ENCODE assay signal across 13 cellular contexts in the genomic region with DNA sequence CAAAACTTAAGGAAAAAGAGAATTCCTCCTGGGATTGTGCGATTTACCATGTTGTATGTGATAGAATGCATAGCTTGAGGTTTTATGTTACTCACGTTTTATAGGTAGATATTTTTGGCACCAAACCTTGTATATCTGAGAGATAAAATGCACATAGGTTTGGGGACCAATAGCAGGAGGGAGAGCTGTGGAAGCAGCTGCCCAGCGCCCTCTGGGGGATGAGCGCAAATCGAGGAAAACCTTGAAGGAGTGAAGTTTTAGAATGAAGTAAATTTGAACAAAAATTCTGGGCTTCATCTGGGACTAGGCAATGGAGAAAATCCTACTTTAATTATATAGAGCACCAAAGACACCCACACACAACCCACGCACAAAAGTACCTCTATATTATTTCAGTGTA.
DNase-seq lines count a peak whose midpoint lies in the region; ATAC-seq and TF ChIP-seq lines count a peak whose summit lies in the region.
"Had no signal": no experiment of that assay in that cellular context is flagged by ENCODE, and none has a peak within 500 bp of the region (broad histone marks: within the 10 kb centered on the region; RNA-seq: fewer than 3 reads in every experiment).

No MANE protein-coding gene starts in this region.

- DNase-seq in DMS53 treated with DMSO at 0.1 percent for 48 hours (lab: John Stamatoyannopoulos, UW; ENCODE audit: unreplicated experiment) (peak; percentile 1), H9 (no peak), SHP77 (lab: John Stamatoyannopoulos, UW) (peak; percentile 13 to 16), left lung (no peak), DMS153 treated with DMSO at 0.1 percent for 48 hours (lab: John Stamatoyannopoulos, UW; ENCODE audit: unreplicated experiment) (no peak), NCI-H226 (no peak)
- DNase-seq: activated T-cell treated with anti-CD3 and anti-CD28 coated beads, Interleukin-2, amount 50 U/mL, for 48 hours; IMR-90 had no signal

- intact Hi-C loops in left lung (cut with DNase I), result no loop called here

- ATAC-seq in left lung, result peak; percentile 30
- ATAC-seq in GM18870 (IDR thresholded peaks at IDR 0.05; ENCODE audit: unreplicated experiment), result no peak
- no peak for ATAC-seq in GM21825 (IDR thresholded peaks at IDR 0.05; ENCODE audit: unreplicated experiment)
- ATAC-seq: right cardiac atrium; stimulated activated memory B cell treated with anti-CD40 and anti-IgM and Interleukin-4, amounts not matched to agents 10 μg/mL and 1 μg/mL and 100 μg/mL, for 72 hours had no signal

- no peak overlapping the region for H2BK12ac ChIP-seq in H9 (ENCODE audit: insufficient read length, low read depth, low read length)

- no peak overlapping the region for H3K18ac ChIP-seq in H9 (ENCODE audit: insufficient read length, low read depth, low read length)

- TF ChIP-seq CTCF in H9 (conservative IDR thresholded peaks at IDR 0.05), result peak; percentile 81
- no peak for TF ChIP-seq CTCF in left lung (IDR thresholded peaks at IDR 0.05)

- H3K27me3 ChIP-seq in H9 (ENCODE audit: insufficient read depth, low read length) (no peaks in the 10 kb centered on the region), left lung (no peaks in the 10 kb centered on the region)
- H3K27me3 ChIP-seq: SJSA1 had no signal

- H3K9me3 Mint-ChIP-seq in H9, result no peaks in the 10 kb centered on the region
- H3K9me3 Mint-ChIP-seq: stimulated activated memory B cell treated with anti-CD40 and anti-IgM and Interleukin-4, amounts not matched to agents 10 μg/mL and 1 μg/mL and 100 μg/mL, for 72 hours had no signal

- no peak overlapping the region for H2AK5ac ChIP-seq in H9 (ENCODE audit: insufficient read length, low read length)

- no peak overlapping the region for H3K14ac ChIP-seq in H9 (ENCODE audit: insufficient read depth, low read length)

- no peak overlapping the region for H3K23ac ChIP-seq in H9 (ENCODE audit: insufficient read length, low read depth, low read length)

- 0 out of 7 replicates have a peak overlapping the region, but pooled peaks of 1 of the 3 experiments have one; percentile 27 for H3K27ac Mint-ChIP-seq in H9
- H3K27ac Mint-ChIP-seq: stimulated activated memory B cell treated with anti-CD40 and anti-IgM and Interleukin-4, amounts not matched to agents 10 μg/mL and 1 μg/mL and 100 μg/mL, for 72 hours had no signal

- H4K91ac ChIP-seq in H9 (ENCODE audit: insufficient read length, low read depth, low read length), result no peak overlapping the region

- H3K4me1 Mint-ChIP-seq in H9, result peaks cover 24% of the 10 kb centered on the region in 2 experiments
- H3K4me1 Mint-ChIP-seq: stimulated activated memory B cell treated with anti-CD40 and anti-IgM and Interleukin-4, amounts not matched to agents 10 μg/mL and 1 μg/mL and 100 μg/mL, for 72 hours had no signal

- H2BK120ac ChIP-seq in H9 (ENCODE audit: low read depth, low read length, poor library complexity, severe bottlenecking), result no peak overlapping the region

- H4K5ac ChIP-seq in H9 (ENCODE audit: insufficient read length, low read depth, low read length), result no peak overlapping the region

- H3K27ac ChIP-seq in H9 (ENCODE audit: insufficient read length, low read depth, low read length) (no peak overlapping the region), left lung (no peak overlapping the region)
- H3K27ac ChIP-seq: SJSA1 had no signal

- H3K4me1 ChIP-seq in H9 (ENCODE audit: insufficient read depth, low read length) (no peaks in the 10 kb centered on the region), left lung (no peaks in the 10 kb centered on the region)
- H3K4me1 ChIP-seq: SJSA1 had no signal

- no peaks in the 10 kb centered on the region for H3K79me2 ChIP-seq in H9 (ENCODE audit: insufficient read depth, low read length)

- H2BK15ac ChIP-seq in H9 (ENCODE audit: low read depth, low read length), result no peak overlapping the region

- no peaks in the 10 kb centered on the region for H4K20me1 ChIP-seq in H9 (ENCODE audit: control insufficient read depth, insufficient read depth, insufficient read length)

- H2BK5ac ChIP-seq in H9 (ENCODE audit: insufficient read length, low read length), result no peak overlapping the region

- H3K4ac ChIP-seq in H9 (ENCODE audit: low read depth, low read length), result no peak overlapping the region

- H3K9ac ChIP-seq in H9 (ENCODE audit: extremely low read depth, insufficient read length, low read length), result no peak overlapping the region

- no peaks in the 10 kb centered on the region; a peak in 1 of 7 replicates for H3K36me3 Mint-ChIP-seq in H9 (ENCODE audit: insufficient read depth in 1 of 3, low read depth in 3 of 3)
- H3K36me3 Mint-ChIP-seq: stimulated activated memory B cell treated with anti-CD40 and anti-IgM and Interleukin-4, amounts not matched to agents 10 μg/mL and 1 μg/mL and 100 μg/mL, for 72 hours had no signal

- H4K8ac ChIP-seq in H9 (replicated peaks; ENCODE audit: insufficient read length, low read depth, low read length), result no peak overlapping the region

- no CpG with 5 or more reads among the region's 6 CpGs for WGBS in H9 (ENCODE audit: extremely low coverage, insufficient read length, low lambda C conversion rate)

- no peak overlapping the region for H2AFZ ChIP-seq in H9 (ENCODE audit: low read length)

- no peak overlapping the region for H3K4me2 ChIP-seq in H9 (ENCODE audit: insufficient read depth, insufficient read length, low read length)

- no peak overlapping the region for H3K4me3 ChIP-seq in left lung
- H3K4me3 ChIP-seq: SJSA1 had no signal

- no peaks in the 10 kb centered on the region for H3K79me1 ChIP-seq in H9 (ENCODE audit: insufficient read depth, low read depth, low read length, poor library complexity, severe bottlenecking)

- H3K23me2 ChIP-seq in H9 (ENCODE audit: insufficient read length, low read depth, low read length, poor library complexity, severe bottlenecking), result no peaks in the 10 kb centered on the region

- H3K27me3 Mint-ChIP-seq in H9 (ENCODE audit: low read depth), result no peaks in the 10 kb centered on the region
- H3K27me3 Mint-ChIP-seq: stimulated activated memory B cell treated with anti-CD40 and anti-IgM and Interleukin-4, amounts not matched to agents 10 μg/mL and 1 μg/mL and 100 μg/mL, for 72 hours had no signal

- H3K9me3 ChIP-seq in H9 (ENCODE audit: control insufficient read depth, low read depth, low read length) (no peaks in the 10 kb centered on the region), left lung (no peaks in the 10 kb centered on the region)
- H3K9me3 ChIP-seq: SJSA1 had no signal

- no peaks in the 10 kb centered on the region for H3K36me3 ChIP-seq in left lung
- H3K36me3 ChIP-seq: SJSA1 had no signal

- no peak overlapping the region for H3K56ac ChIP-seq in H9 (ENCODE audit: insufficient read length, low read depth, low read length)

- H2BK20ac ChIP-seq in H9 (ENCODE audit: low read depth, low read length, poor library complexity, severe bottlenecking), result no peak overlapping the region

- H3T11ph ChIP-seq in H9 (ENCODE audit: low read length), result no peak overlapping the region

- H3K4me3 Mint-ChIP-seq in H9, result no peak overlapping the region; a peak in 1 of 5 replicates
- H3K4me3 Mint-ChIP-seq: stimulated activated memory B cell treated with anti-CD40 and anti-IgM and Interleukin-4, amounts not matched to agents 10 μg/mL and 1 μg/mL and 100 μg/mL, for 72 hours had no signal

Comparison
In these comparisons a context has a peak if more than half of its experiments do, and no peak if none do; other contexts are left out.
1. DNase-seq: peak in DMS53 treated with DMSO at 0.1 percent for 48 hours (single experiment) and SHP77 (2 of 2); none in H9 (single experiment), left lung (0 of 2), DMS153 treated with DMSO at 0.1 percent for 48 hours (single experiment) and NCI-H226 (single experiment).